In genomic region chr7:129951076-129952011, GRCh38 we compare ENCODE assay signal across 8 cellular contexts. TPM values are rescaled to one million over a fixed set of nuclear protein-coding genes. Genes with fewer than 3 reads are reported as not detected.
DNase-seq lines count a peak whose midpoint lies in the region; ATAC-seq and TF ChIP-seq lines count a peak whose summit lies in the region.

No MANE protein-coding gene starts in this region.

- H3K9me3 Mint-ChIP-seq in MCF 10A (ENCODE audit: unreplicated experiment) (no peaks in the 10 kb centered on the region), type B pancreatic cell (no peaks in the 10 kb centered on the region)

- DNase-seq in DMS53 treated with DMSO at 0.1 percent for 48 hours (lab: John Stamatoyannopoulos, UW; ENCODE audit: unreplicated experiment) (peak; percentile 38), MCF 10A (ENCODE audit: unreplicated experiment) (peak; percentile 38), left lung (no peak), tibial artery (peak; percentile 26 to 62), type B pancreatic cell (ENCODE audit: extremely low spot score, unreplicated experiment) (no peak), GM20000 (ENCODE audit: low spot score) (no peak)
- DNase-seq in activated CD8-positive, alpha-beta memory T cell treated with anti-CD3 and anti-CD28 coated beads, Interleukin-2, amount 50 U/mL, for 4 hours, result no peak

- TSS peak; percentile 33 for BruUV-seq in MCF 10A (replicated peaks; lab: Mats Ljungman, UMichigan)

- H3K79me2 ChIP-seq in Loucy (ENCODE audit: insufficient read depth, low read length), result peaks cover 60% of the 10 kb centered on the region

- TF ChIP-seq CTCF in Loucy (conservative IDR thresholded peaks at IDR 0.05; ENCODE audit: low read length), result no peak
- no peak for TF ChIP-seq CTCF in MCF 10A (IDR thresholded peaks at IDR 0.05; ENCODE audit: unreplicated experiment)
- TF ChIP-seq CTCF in left lung (IDR thresholded peaks at IDR 0.05), result no peak
- TF ChIP-seq CTCF in tibial artery (IDR thresholded peaks at IDR 0.05), result peak in 1 of 2 experiments; percentile 18
- no peak for TF ChIP-seq CTCF in type B pancreatic cell (conservative IDR thresholded peaks at IDR 0.05)
- no peak for TF ChIP-seq CTCF in GM20000 (IDR thresholded peaks at IDR 0.05; ENCODE audit: extremely low read depth, missing control alignments)

- H3F3A ChIP-seq in Loucy (ENCODE audit: low read depth), result no peaks in the 10 kb centered on the region; the same call in 1 of the 2 replicates

- no peaks in the 10 kb centered on the region for H3K9me2 ChIP-seq in Loucy (replicated peaks; ENCODE audit: low read depth, low read length)

- H3K27ac Mint-ChIP-seq in MCF 10A (ENCODE audit: low read depth, unreplicated experiment) (no peak overlapping the region), type B pancreatic cell (no peak overlapping the region)

- peak overlapping the region; percentile 96 for H3K4me2 ChIP-seq in Loucy (ENCODE audit: low read depth, low read length, poor library complexity, severe bottlenecking)

- peak overlapping the region; percentile 96 to 97 for H3K27ac ChIP-seq in left lung
- H3K27ac ChIP-seq in tibial artery, result peak overlapping the region; percentile 90 to 99

- H3K4me1 ChIP-seq in Loucy (ENCODE audit: insufficient read depth, low read length, poor library complexity, severe bottlenecking), result peaks cover 47% of the 10 kb centered on the region
- H3K4me1 ChIP-seq in left lung, result peaks cover 23 to 53% of the 10 kb centered on the region in 2 donors
- H3K4me1 ChIP-seq in tibial artery, result peaks cover 0 to 41% (median 24%) of the 10 kb centered on the region in 4 donors

- H3K9me3 ChIP-seq in Loucy (ENCODE audit: insufficient read depth, low read depth, low read length) (no peaks in the 10 kb centered on the region), left lung (no peaks in the 10 kb centered on the region), tibial artery (no peaks in the 10 kb centered on the region)

- H3K27me3 Mint-ChIP-seq in MCF 10A (ENCODE audit: insufficient read depth, unreplicated experiment), result no peaks in the 10 kb centered on the region
- no peaks in the 10 kb centered on the region for H3K27me3 Mint-ChIP-seq in type B pancreatic cell

- H3K27me3 ChIP-seq in Loucy (ENCODE audit: insufficient read depth, low read length, poor library complexity, severe bottlenecking), result no peaks in the 10 kb centered on the region
- H3K27me3 ChIP-seq in left lung, result no peaks in the 10 kb centered on the region
- no peaks in the 10 kb centered on the region for H3K27me3 ChIP-seq in tibial artery

- POLR2A ChIA-PET in MCF 10A (lab: Yijun Ruan, JAX), result interaction anchor here (0.6 to 9.6 kb wide), 40 partner anchors 9 to 1403 kb away, joined by 3 to 187 read pairs (median 4); partner anchors contain the start of gene KLHDC10

- H3K36me3 ChIP-seq in Loucy (ENCODE audit: insufficient read depth, low read length) (no peaks in the 10 kb centered on the region), left lung (no peaks in the 10 kb centered on the region), tibial artery (no peaks in the 10 kb centered on the region)

- peak overlapping the region; percentile 81 for H3K9ac ChIP-seq in Loucy (ENCODE audit: low read depth, low read length, poor library complexity, severe bottlenecking)

- peak overlapping the region; percentile 72 for H2AFZ ChIP-seq in Loucy (ENCODE audit: low read length)

- CTCF ChIA-PET in MCF 10A (lab: Yijun Ruan, JAX), result interaction anchor here (0.5 to 6.3 kb wide), 15 partner anchors 8 to 1054 kb away, joined by 3 to 47 read pairs (median 3); no protein-coding TSS in a partner anchor

- H3K4me3 Mint-ChIP-seq in MCF 10A (ENCODE audit: unreplicated experiment) (no peak overlapping the region), type B pancreatic cell (no peak overlapping the region)

- ATAC-seq in left lung, result peak; percentile 8

- intact Hi-C loops in MCF 10A (cut with micrococcal nuclease) (loop anchor here (1.0 to 5.0 kb wide), 3 partner anchors 59 to 121 kb away; no protein-coding TSS in a partner anchor), left lung (cut with DNase I) (no loop called here), tibial artery (cut with DNase I; ENCODE audit: low total_unique reads) (no loop called here)

- H4K20me1 ChIP-seq in Loucy (ENCODE audit: insufficient read depth, low read length, poor library complexity, severe bottlenecking), result peaks cover 21% of the 10 kb centered on the region

- H3K36me3 Mint-ChIP-seq in MCF 10A (ENCODE audit: insufficient read depth, unreplicated experiment) (peaks cover 13% of the 10 kb centered on the region), type B pancreatic cell (peaks cover 4% of the 10 kb centered on the region)

- H3K4me1 Mint-ChIP-seq in MCF 10A (ENCODE audit: insufficient read depth, unreplicated experiment) (peaks cover 9% of the 10 kb centered on the region), type B pancreatic cell (ENCODE audit: unreplicated experiment) (peaks cover 22% of the 10 kb centered on the region)

- H3K4me3 ChIP-seq in Loucy (ENCODE audit: low read length, poor library complexity, severe bottlenecking), result peak overlapping the region; percentile 94
- peak overlapping the region; percentile 78 to 92 for H3K4me3 ChIP-seq in left lung
- H3K4me3 ChIP-seq in tibial artery, result peak overlapping the region; percentile 78 to 97

RNA-seq across cellular contexts. Expression of gene UBE2H, which starts 1.4 kb away (rescaled TPM):
- total RNA-seq in MCF 10A (2022) (128 and 130 TPM in 2 replicates), left lung (100 to 1,000 TPM in 1 of 2 donors, 10 to 100 TPM in 1; 58.7 to 121 TPM), type B pancreatic cell (ENCODE audit: low replicate concordance) (80.7 and 141 TPM in 2 replicates)

Comparison
In these comparisons a context has a peak if more than half of its experiments do, and no peak if none do; other contexts are left out.
1. DNase-seq: peak in DMS53 treated with DMSO at 0.1 percent for 48 hours (single experiment), MCF 10A (single experiment) and tibial artery (2 of 2); none in left lung (0 of 2), type B pancreatic cell (single experiment), GM20000 (single experiment) and activated CD8-positive, alpha-beta memory T cell treated with anti-CD3 and anti-CD28 coated beads, Interleukin-2, amount 50 U/mL, for 4 hours (single experiment).
2. Peak in every context shown above with its lines, with median percentiles within 50 percentile points of each other: H3K4me3 ChIP-seq.